14 cellular contexts compared by ENCODE assay signal in genomic region chr4:152369903-152370296, GRCh38.
DNase-seq lines count a peak whose midpoint lies in the region; ATAC-seq, FAIRE-seq and TF ChIP-seq lines count a peak whose summit lies in the region.
"Had no signal": no experiment of that assay in that cellular context is flagged by ENCODE, and none has a peak within 500 bp of the region (broad histone marks: within the 10 kb centered on the region; RNA-seq: fewer than 3 reads in every experiment).

No MANE protein-coding gene starts in this region.

- DNase-seq in NCI-H345 treated with DMSO at 0.1 percent for 48 hours (lab: John Stamatoyannopoulos, UW; ENCODE audit: unreplicated experiment) (peak; percentile 24), NCI-H345 (lab: John Stamatoyannopoulos, UW) (no peak), NCI-H748 (lab: John Stamatoyannopoulos, UW; ENCODE audit: unreplicated experiment) (peak; percentile 38), renal cortical epithelial cell (ENCODE audit: low read depth) (peak; percentile 26), vagina (ENCODE audit: extremely low spot score in 2 of 2) (no peak)
- no peak for DNase-seq in activated CD8-positive, alpha-beta T cell treated with anti-CD3 and anti-CD28 coated beads, Interleukin-2, amount 10 ng/mL, durations not matched to agents 7 days and 5 days
- no peak for DNase-seq in activated effector memory CD4-positive, alpha-beta T cell treated with anti-CD3 and anti-CD28 coated beads, Interleukin-2, amount 50 U/mL, for 16 hours
- DNase-seq: NCI-H226 had no signal

- H3K27ac Mint-ChIP-seq in activated CD8-positive, alpha-beta T cell treated with anti-CD3 and anti-CD28 coated beads, Interleukin-2, amount 10 ng/mL, durations not matched to agents 7 days and 5 days, result no peak overlapping the region
- H3K27ac Mint-ChIP-seq: activated T-helper 2 cell treated with anti-CD3 and anti-CD28 coated beads, Interferon-gamma antibody, Interleukin-2, Interleukin-4, amounts not matched to agents 10 μg/mL and 5 μg/mL and 100 μg/mL, durations not matched to agents 14 hours and 24 hours and 36 hours; GM23338; stimulated activated effector memory CD8-positive, alpha-beta T cell treated with anti-CD3 and anti-CD28 coated beads, Interleukin-12 subunit alpha, Interleukin-12 subunit beta, amount 100 ng/mL, for 72 hours; T-helper 2 cell treated with Interferon-gamma antibody and Interleukin-4, amounts not matched to agents 5 μg/mL and 100 μg/mL, for 36 hours had no signal

- no peaks in the 10 kb centered on the region for H3K4me1 Mint-ChIP-seq in activated CD8-positive, alpha-beta T cell treated with anti-CD3 and anti-CD28 coated beads, Interleukin-2, amount 10 ng/mL, durations not matched to agents 7 days and 5 days (ENCODE audit: low read depth)
- H3K4me1 Mint-ChIP-seq: GM23338 had no signal

- H3K9me3 ChIP-seq in vagina, result no peaks in the 10 kb centered on the region

- no peaks in the 10 kb centered on the region for H3K27me3 ChIP-seq in vagina

- TF ChIP-seq CTCF in vagina (IDR thresholded peaks at IDR 0.05), result peak in 1 of 3 experiments; percentile 15

- no peaks in the 10 kb centered on the region for H3K9me3 Mint-ChIP-seq in activated CD8-positive, alpha-beta T cell treated with anti-CD3 and anti-CD28 coated beads, Interleukin-2, amount 10 ng/mL, durations not matched to agents 7 days and 5 days (ENCODE audit: insufficient read depth)
- H3K9me3 Mint-ChIP-seq: stimulated activated effector memory CD8-positive, alpha-beta T cell treated with anti-CD3 and anti-CD28 coated beads, Interleukin-12 subunit alpha, Interleukin-12 subunit beta, amount 100 ng/mL, for 72 hours had no signal

- no peak overlapping the region for H3K4me3 ChIP-seq in vagina
- H3K4me3 ChIP-seq: GM23338, skin epidermis had no signal

- intact Hi-C loops in vagina (cut with DNase I), result no loop called here

- no peaks in the 10 kb centered on the region for H3K36me3 ChIP-seq in vagina

- H3K27ac ChIP-seq in vagina, result no peak overlapping the region

- H3K36me3 Mint-ChIP-seq in activated CD8-positive, alpha-beta T cell treated with anti-CD3 and anti-CD28 coated beads, Interleukin-2, amount 10 ng/mL, durations not matched to agents 7 days and 5 days (ENCODE audit: low read depth), result peaks cover 16% of the 10 kb centered on the region
- H3K36me3 Mint-ChIP-seq: stimulated activated effector memory CD8-positive, alpha-beta T cell treated with anti-CD3 and anti-CD28 coated beads, Interleukin-12 subunit alpha, Interleukin-12 subunit beta, amount 100 ng/mL, for 72 hours had no signal

- H3K4me3 Mint-ChIP-seq in activated CD8-positive, alpha-beta T cell treated with anti-CD3 and anti-CD28 coated beads, Interleukin-2, amount 10 ng/mL, durations not matched to agents 7 days and 5 days, result no peak overlapping the region
- H3K4me3 Mint-ChIP-seq: GM23338; T-helper 2 cell treated with Interferon-gamma antibody and Interleukin-4, amounts not matched to agents 5 μg/mL and 100 μg/mL, for 36 hours had no signal

- no peak for TF ChIP-seq POLR2A in vagina (IDR thresholded peaks at IDR 0.05)

- ATAC-seq in activated CD8-positive, alpha-beta T cell treated with anti-CD3 and anti-CD28 coated beads, Interleukin-2, amount 10 ng/mL, durations not matched to agents 7 days and 5 days, result no peak
- ATAC-seq: GM23338 had no signal

- FAIRE-seq in endometrium (lab: Jason Lieb, UNC), result peak; percentile 84

- H3K27me3 Mint-ChIP-seq in activated CD8-positive, alpha-beta T cell treated with anti-CD3 and anti-CD28 coated beads, Interleukin-2, amount 10 ng/mL, durations not matched to agents 7 days and 5 days (ENCODE audit: low read depth), result no peaks in the 10 kb centered on the region

- no peaks in the 10 kb centered on the region for H3K4me1 ChIP-seq in vagina

- CTCF ChIA-PET in activated CD8-positive, alpha-beta T cell treated with anti-CD3 and anti-CD28 coated beads, Interleukin-2, amount 10 ng/mL, durations not matched to agents 7 days and 5 days (lab: Charles Lee), result no interaction called here

- POLR2A ChIA-PET in activated CD8-positive, alpha-beta T cell treated with anti-CD3 and anti-CD28 coated beads, Interleukin-2, amount 10 ng/mL, durations not matched to agents 7 days and 5 days (lab: Charles Lee), result no interaction called here

Comparison
In these comparisons a context has a peak if more than half of its experiments do, and no peak if none do; other contexts are left out.
1. DNase-seq: peak in NCI-H345 treated with DMSO at 0.1 percent for 48 hours (single experiment), NCI-H748 (single experiment) and renal cortical epithelial cell (single experiment); none in NCI-H345 (single experiment), activated CD8-positive, alpha-beta T cell treated with anti-CD3 and anti-CD28 coated beads, Interleukin-2, amount 10 ng/mL, durations not matched to agents 7 days and 5 days (single experiment), vagina (0 of 2) and activated effector memory CD4-positive, alpha-beta T cell treated with anti-CD3 and anti-CD28 coated beads, Interleukin-2, amount 50 U/mL, for 16 hours (single experiment).